In the genomic region with DNA sequence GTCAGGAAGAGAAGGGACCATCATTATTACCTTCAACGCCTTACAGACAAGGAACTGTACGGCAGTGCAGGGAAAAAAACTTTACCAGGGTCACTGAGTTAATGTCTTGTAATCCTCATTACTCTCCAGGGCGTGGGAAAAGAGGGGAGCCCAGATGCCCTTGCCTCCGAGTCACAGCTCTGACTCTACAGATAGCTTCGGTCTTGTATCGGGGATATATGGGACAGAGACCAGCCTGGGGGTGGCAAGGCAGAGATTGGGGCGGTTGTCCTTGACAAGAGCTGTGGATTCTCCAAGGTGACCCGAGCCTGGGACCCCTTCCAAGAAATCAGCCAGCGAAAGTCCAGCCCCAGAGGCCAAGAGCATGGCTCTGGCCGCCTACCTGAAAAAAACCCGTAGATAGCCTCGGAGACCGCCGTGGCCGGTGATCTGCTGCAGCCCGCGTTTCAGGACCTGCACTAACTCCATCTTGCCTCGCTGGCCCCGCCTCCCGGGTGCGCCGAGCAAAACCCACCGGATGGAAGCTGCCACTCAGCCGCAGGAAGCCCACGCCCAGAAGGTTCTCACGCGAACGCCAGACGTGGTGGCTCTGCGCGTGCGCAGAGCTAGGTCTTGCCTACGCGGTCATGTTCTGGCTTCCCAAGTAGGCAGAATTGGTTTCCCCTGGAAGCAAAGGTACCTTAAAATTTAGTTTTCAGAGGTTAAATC, we compare ENCODE assay signal across 1 cellular context.
TF ChIP-seq lines count a peak whose summit lies in the region.

A gene (minus strand): TSS at position 485 of the 708 bp plus-strand sequence. CDS start 17 bp downstream, at position 468.

TF ChIP-seq in HepG2, 621 proteins besides CTCF, POLR2A, EP300 and RAD21 (continued from another document and continues in another):
- TF ChIP-seq, protein P1, sequence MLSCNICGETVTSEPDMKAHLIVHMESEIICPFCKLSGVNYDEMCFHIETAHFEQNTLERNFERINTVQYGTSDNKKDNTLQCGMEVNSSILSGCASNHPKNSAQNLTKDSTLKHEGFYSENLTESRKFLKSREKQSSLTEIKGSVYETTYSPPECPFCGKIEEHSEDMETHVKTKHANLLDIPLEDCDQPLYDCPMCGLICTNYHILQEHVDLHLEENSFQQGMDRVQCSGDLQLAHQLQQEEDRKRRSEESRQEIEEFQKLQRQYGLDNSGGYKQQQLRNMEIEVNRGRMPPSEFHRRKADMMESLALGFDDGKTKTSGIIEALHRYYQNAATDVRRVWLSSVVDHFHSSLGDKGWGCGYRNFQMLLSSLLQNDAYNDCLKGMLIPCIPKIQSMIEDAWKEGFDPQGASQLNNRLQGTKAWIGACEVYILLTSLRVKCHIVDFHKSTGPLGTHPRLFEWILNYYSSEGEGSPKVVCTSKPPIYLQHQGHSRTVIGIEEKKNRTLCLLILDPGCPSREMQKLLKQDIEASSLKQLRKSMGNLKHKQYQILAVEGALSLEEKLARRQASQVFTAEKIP (CRISPR knock-in tag; IDR thresholded peaks at IDR 0.05; ENCODE audit: borderline replicate concordance) = no peak
- TF ChIP-seq, protein P2, sequence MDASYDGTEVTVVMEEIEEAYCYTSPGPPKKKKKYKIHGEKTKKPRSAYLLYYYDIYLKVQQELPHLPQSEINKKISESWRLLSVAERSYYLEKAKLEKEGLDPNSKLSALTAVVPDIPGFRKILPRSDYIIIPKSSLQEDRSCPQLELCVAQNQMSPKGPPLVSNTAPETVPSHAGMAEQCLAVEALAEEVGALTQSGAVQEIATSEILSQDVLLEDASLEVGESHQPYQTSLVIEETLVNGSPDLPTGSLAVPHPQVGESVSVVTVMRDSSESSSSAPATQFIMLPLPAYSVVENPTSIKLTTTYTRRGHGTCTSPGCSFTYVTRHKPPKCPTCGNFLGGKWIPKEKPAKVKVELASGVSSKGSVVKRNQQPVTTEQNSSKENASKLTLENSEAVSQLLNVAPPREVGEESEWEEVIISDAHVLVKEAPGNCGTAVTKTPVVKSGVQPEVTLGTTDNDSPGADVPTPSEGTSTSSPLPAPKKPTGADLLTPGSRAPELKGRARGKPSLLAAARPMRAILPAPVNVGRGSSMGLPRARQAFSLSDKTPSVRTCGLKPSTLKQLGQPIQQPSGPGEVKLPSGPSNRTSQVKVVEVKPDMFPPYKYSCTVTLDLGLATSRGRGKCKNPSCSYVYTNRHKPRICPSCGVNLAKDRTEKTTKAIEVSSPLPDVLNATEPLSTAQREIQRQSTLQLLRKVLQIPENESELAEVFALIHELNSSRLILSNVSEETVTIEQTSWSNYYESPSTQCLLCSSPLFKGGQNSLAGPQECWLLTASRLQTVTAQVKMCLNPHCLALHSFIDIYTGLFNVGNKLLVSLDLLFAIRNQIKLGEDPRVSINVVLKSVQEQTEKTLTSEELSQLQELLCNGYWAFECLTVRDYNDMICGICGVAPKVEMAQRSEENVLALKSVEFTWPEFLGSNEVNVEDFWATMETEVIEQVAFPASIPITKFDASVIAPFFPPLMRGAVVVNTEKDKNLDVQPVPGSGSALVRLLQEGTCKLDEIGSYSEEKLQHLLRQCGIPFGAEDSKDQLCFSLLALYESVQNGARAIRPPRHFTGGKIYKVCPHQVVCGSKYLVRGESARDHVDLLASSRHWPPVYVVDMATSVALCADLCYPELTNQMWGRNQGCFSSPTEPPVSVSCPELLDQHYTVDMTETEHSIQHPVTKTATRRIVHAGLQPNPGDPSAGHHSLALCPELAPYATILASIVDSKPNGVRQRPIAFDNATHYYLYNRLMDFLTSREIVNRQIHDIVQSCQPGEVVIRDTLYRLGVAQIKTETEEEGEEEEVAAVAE (CRISPR knock-in tag; IDR thresholded peaks at IDR 0.05; ENCODE audit: borderline replicate concordance) = peak; percentile 87; the same call in 1 of the 2 replicates
- TF ChIP-seq, protein P3, sequence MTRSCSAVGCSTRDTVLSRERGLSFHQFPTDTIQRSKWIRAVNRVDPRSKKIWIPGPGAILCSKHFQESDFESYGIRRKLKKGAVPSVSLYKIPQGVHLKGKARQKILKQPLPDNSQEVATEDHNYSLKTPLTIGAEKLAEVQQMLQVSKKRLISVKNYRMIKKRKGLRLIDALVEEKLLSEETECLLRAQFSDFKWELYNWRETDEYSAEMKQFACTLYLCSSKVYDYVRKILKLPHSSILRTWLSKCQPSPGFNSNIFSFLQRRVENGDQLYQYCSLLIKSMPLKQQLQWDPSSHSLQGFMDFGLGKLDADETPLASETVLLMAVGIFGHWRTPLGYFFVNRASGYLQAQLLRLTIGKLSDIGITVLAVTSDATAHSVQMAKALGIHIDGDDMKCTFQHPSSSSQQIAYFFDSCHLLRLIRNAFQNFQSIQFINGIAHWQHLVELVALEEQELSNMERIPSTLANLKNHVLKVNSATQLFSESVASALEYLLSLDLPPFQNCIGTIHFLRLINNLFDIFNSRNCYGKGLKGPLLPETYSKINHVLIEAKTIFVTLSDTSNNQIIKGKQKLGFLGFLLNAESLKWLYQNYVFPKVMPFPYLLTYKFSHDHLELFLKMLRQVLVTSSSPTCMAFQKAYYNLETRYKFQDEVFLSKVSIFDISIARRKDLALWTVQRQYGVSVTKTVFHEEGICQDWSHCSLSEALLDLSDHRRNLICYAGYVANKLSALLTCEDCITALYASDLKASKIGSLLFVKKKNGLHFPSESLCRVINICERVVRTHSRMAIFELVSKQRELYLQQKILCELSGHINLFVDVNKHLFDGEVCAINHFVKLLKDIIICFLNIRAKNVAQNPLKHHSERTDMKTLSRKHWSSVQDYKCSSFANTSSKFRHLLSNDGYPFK (CRISPR knock-in tag; IDR thresholded peaks at IDR 0.05; ENCODE audit: borderline replicate concordance) = peak; percentile 84
- peak; percentile 90 for TF ChIP-seq ZNF501 (CRISPR knock-in tag; IDR thresholded peaks at IDR 0.05)
- no peak for TF ChIP-seq TRIM24 (CRISPR knock-in tag; IDR thresholded peaks at IDR 0.05)
- TF ChIP-seq, protein P4, sequence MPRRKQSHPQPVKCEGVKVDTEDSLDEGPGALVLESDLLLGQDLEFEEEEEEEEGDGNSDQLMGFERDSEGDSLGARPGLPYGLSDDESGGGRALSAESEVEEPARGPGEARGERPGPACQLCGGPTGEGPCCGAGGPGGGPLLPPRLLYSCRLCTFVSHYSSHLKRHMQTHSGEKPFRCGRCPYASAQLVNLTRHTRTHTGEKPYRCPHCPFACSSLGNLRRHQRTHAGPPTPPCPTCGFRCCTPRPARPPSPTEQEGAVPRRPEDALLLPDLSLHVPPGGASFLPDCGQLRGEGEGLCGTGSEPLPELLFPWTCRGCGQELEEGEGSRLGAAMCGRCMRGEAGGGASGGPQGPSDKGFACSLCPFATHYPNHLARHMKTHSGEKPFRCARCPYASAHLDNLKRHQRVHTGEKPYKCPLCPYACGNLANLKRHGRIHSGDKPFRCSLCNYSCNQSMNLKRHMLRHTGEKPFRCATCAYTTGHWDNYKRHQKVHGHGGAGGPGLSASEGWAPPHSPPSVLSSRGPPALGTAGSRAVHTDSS (CRISPR knock-in tag; conservative IDR thresholded peaks at IDR 0.05) = no peak
- no peak for TF ChIP-seq NFRKB (IDR thresholded peaks at IDR 0.05)
- peak; percentile 58 for TF ChIP-seq SP5 (CRISPR knock-in tag; IDR thresholded peaks at IDR 0.05; ENCODE audit: borderline replicate concordance, low read depth)
- TF ChIP-seq MAFK (conservative IDR thresholded peaks at IDR 0.05 in 1 of 2, IDR thresholded peaks at IDR 0.05 in 1 of 2; ENCODE audit: low read length in 2 of 2) = no peak
- TF ChIP-seq NKX3-1 (CRISPR knock-in tag; IDR thresholded peaks at IDR 0.05) = no peak
- TF ChIP-seq NPAS2 (CRISPR knock-in tag; IDR thresholded peaks at IDR 0.05; ENCODE audit: borderline replicate concordance) = no peak
- no peak for TF ChIP-seq SRSF9 (IDR thresholded peaks at IDR 0.05; ENCODE audit: borderline replicate concordance, insufficient read depth, low read depth, low read length, poor library complexity, severe bottlenecking)
- TF ChIP-seq, protein P5, sequence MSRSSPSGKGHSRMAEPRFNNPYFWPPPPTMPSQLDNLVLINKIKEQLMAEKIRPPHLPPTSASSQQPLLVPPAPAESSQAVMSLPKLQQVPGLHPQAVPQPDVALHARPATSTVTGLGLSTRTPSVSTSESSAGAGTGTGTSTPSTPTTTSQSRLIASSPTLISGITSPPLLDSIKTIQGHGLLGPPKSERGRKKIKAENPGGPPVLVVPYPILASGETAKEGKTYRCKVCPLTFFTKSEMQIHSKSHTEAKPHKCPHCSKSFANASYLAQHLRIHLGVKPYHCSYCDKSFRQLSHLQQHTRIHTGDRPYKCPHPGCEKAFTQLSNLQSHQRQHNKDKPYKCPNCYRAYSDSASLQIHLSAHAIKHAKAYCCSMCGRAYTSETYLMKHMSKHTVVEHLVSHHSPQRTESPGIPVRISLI (CRISPR knock-in tag; IDR thresholded peaks at IDR 0.05; ENCODE audit: borderline replicate concordance) = peak; percentile 76; the same call in 1 of the 2 replicates
- TF ChIP-seq BRD4 (CRISPR knock-in tag; IDR thresholded peaks at IDR 0.05) = peak; percentile 96
- TF ChIP-seq, protein P6, sequence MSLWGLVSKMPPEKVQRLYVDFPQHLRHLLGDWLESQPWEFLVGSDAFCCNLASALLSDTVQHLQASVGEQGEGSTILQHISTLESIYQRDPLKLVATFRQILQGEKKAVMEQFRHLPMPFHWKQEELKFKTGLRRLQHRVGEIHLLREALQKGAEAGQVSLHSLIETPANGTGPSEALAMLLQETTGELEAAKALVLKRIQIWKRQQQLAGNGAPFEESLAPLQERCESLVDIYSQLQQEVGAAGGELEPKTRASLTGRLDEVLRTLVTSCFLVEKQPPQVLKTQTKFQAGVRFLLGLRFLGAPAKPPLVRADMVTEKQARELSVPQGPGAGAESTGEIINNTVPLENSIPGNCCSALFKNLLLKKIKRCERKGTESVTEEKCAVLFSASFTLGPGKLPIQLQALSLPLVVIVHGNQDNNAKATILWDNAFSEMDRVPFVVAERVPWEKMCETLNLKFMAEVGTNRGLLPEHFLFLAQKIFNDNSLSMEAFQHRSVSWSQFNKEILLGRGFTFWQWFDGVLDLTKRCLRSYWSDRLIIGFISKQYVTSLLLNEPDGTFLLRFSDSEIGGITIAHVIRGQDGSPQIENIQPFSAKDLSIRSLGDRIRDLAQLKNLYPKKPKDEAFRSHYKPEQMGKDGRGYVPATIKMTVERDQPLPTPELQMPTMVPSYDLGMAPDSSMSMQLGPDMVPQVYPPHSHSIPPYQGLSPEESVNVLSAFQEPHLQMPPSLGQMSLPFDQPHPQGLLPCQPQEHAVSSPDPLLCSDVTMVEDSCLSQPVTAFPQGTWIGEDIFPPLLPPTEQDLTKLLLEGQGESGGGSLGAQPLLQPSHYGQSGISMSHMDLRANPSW (CRISPR knock-in tag; IDR thresholded peaks at IDR 0.05; ENCODE audit: borderline replicate concordance) = no peak; the same call in 1 of the 2 replicates
- TF ChIP-seq ZNF747 (CRISPR knock-in tag; IDR thresholded peaks at IDR 0.05; ENCODE audit: borderline replicate concordance) = no peak; the same call in 1 of the 2 replicates
- TF ChIP-seq, protein P7, sequence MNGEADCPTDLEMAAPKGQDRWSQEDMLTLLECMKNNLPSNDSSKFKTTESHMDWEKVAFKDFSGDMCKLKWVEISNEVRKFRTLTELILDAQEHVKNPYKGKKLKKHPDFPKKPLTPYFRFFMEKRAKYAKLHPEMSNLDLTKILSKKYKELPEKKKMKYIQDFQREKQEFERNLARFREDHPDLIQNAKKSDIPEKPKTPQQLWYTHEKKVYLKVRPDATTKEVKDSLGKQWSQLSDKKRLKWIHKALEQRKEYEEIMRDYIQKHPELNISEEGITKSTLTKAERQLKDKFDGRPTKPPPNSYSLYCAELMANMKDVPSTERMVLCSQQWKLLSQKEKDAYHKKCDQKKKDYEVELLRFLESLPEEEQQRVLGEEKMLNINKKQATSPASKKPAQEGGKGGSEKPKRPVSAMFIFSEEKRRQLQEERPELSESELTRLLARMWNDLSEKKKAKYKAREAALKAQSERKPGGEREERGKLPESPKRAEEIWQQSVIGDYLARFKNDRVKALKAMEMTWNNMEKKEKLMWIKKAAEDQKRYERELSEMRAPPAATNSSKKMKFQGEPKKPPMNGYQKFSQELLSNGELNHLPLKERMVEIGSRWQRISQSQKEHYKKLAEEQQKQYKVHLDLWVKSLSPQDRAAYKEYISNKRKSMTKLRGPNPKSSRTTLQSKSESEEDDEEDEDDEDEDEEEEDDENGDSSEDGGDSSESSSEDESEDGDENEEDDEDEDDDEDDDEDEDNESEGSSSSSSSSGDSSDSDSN (CRISPR knock-in tag; IDR thresholded peaks at IDR 0.05) = peak; percentile 75
- TF ChIP-seq, protein P8, sequence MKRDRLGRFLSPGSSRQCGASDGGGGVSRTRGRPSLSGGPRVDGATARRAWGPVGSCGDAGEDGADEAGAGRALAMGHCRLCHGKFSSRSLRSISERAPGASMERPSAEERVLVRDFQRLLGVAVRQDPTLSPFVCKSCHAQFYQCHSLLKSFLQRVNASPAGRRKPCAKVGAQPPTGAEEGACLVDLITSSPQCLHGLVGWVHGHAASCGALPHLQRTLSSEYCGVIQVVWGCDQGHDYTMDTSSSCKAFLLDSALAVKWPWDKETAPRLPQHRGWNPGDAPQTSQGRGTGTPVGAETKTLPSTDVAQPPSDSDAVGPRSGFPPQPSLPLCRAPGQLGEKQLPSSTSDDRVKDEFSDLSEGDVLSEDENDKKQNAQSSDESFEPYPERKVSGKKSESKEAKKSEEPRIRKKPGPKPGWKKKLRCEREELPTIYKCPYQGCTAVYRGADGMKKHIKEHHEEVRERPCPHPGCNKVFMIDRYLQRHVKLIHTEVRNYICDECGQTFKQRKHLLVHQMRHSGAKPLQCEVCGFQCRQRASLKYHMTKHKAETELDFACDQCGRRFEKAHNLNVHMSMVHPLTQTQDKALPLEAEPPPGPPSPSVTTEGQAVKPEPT (CRISPR knock-in tag; IDR thresholded peaks at IDR 0.05; ENCODE audit: low read depth) = peak; percentile 85
- TF ChIP-seq PLRG1 (conservative IDR thresholded peaks at IDR 0.05) = no peak
- TF ChIP-seq, protein P9, sequence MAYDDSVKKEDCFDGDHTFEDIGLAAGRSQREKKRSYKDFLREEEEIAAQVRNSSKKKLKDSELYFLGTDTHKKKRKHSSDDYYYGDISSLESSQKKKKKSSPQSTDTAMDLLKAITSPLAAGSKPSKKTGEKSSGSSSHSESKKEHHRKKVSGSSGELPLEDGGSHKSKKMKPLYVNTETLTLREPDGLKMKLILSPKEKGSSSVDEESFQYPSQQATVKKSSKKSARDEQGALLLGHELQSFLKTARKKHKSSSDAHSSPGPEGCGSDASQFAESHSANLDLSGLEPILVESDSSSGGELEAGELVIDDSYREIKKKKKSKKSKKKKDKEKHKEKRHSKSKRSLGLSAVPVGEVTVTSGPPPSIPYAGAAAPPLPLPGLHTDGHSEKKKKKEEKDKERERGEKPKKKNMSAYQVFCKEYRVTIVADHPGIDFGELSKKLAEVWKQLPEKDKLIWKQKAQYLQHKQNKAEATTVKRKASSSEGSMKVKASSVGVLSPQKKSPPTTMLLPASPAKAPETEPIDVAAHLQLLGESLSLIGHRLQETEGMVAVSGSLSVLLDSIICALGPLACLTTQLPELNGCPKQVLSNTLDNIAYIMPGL (CRISPR knock-in tag; IDR thresholded peaks at IDR 0.05; ENCODE audit: borderline replicate concordance in 1 of 2, low read depth in 1 of 2) = peak; percentile 78 to 93
- no peak for TF ChIP-seq ZFP36L2 (CRISPR knock-in tag; IDR thresholded peaks at IDR 0.05)
- TF ChIP-seq, protein P10, sequence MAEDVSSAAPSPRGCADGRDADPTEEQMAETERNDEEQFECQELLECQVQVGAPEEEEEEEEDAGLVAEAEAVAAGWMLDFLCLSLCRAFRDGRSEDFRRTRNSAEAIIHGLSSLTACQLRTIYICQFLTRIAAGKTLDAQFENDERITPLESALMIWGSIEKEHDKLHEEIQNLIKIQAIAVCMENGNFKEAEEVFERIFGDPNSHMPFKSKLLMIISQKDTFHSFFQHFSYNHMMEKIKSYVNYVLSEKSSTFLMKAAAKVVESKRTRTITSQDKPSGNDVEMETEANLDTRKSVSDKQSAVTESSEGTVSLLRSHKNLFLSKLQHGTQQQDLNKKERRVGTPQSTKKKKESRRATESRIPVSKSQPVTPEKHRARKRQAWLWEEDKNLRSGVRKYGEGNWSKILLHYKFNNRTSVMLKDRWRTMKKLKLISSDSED (CRISPR knock-in tag; IDR thresholded peaks at IDR 0.05) = no peak
- no peak for TF ChIP-seq CHD4 (IDR thresholded peaks at IDR 0.05; ENCODE audit: borderline replicate concordance, low read length)
- peak; percentile 93 for TF ChIP-seq POLR2AphosphoS5 (IDR thresholded peaks at IDR 0.05; ENCODE audit: low read depth, low read length)
- TF ChIP-seq XBP1 (CRISPR knock-in tag; IDR thresholded peaks at IDR 0.05) = no peak
- TF ChIP-seq NFKB2 (CRISPR knock-in tag; IDR thresholded peaks at IDR 0.05; ENCODE audit: borderline replicate concordance) = peak; percentile 96
- TF ChIP-seq NFATC3 (CRISPR knock-in tag; IDR thresholded peaks at IDR 0.05) = no peak
